19 cellular contexts compared by ENCODE assay signal in genomic region chr10:74770400-74770799, GRCh38.
"Had no signal": no experiment of that assay in that cellular context is flagged by ENCODE, and none has a peak within 500 bp of the region (broad histone marks: within the 10 kb centered on the region; RNA-seq: fewer than 3 reads in every experiment).

No MANE protein-coding gene starts in this region.

- H3K9me3 ChIP-seq: right lobe of liver, thoracic aorta had no signal

- DNase-seq: activated B cell treated with CpG ODN at 0.5 μM for 24 hours; activated CD4-positive, alpha-beta memory T cell treated with anti-CD3 and anti-CD28 coated beads for 36 hours; activated CD4-positive, alpha-beta T cell treated with anti-CD3 and anti-CD28 coated beads for 4 hours; activated CD8-positive, alpha-beta memory T cell treated with anti-CD3 and anti-CD28 coated beads, Interleukin-2, amount 10 ng/mL, durations not matched to agents 7 days and 5 days; activated gamma-delta T cell; activated naive CD4-positive, alpha-beta T cell treated with anti-CD3 and anti-CD28 coated beads, Interleukin-2, amount 50 U/mL, for 16 hours; activated naive CD8-positive, alpha-beta T cell treated with anti-CD3 and anti-CD28 coated beads, Interleukin-2, amount 50 U/mL, for 24 hours; activated T-cell treated with anti-CD3 and anti-CD28 coated beads for 4 hours; left colon; occipital lobe; posterior cingulate gyrus; right lobe of liver; stimulated activated CD4-positive, alpha-beta T cell treated with anti-CD3 and anti-CD28 coated beads, Interleukin-4, amount 100 ng/mL, for 24 hours; stimulated activated naive CD4-positive, alpha-beta T cell treated with Interleukin-2 at 50 U/mL for 16 hours had no signal

- H3K4me1 ChIP-seq: right lobe of liver had no signal

- H3K36me3 ChIP-seq: cardiac muscle cell, right lobe of liver, thoracic aorta had no signal

- ATAC-seq: activated CD8-positive, alpha-beta memory T cell treated with anti-CD3 and anti-CD28 coated beads, Interleukin-2, amount 10 ng/mL, durations not matched to agents 7 days and 5 days; activated naive CD8-positive, alpha-beta T cell treated with anti-CD3 and anti-CD28 coated beads, Interleukin-2, amount 50 U/mL, for 24 hours; left colon; right lobe of liver had no signal

- H3K27me3 ChIP-seq: cardiac muscle cell, right lobe of liver had no signal

- H3K4me2 ChIP-seq: smooth muscle cell had no signal

- FAIRE-seq: endometrium, keratinocyte had no signal

- H3K27ac ChIP-seq: cardiac muscle cell, right lobe of liver, thoracic aorta had no signal

- H3K4me3 ChIP-seq: cardiac muscle cell, right lobe of liver, smooth muscle cell, thoracic aorta had no signal
